Comparison of ENCODE assay signal across 14 cellular contexts in the genomic region with DNA sequence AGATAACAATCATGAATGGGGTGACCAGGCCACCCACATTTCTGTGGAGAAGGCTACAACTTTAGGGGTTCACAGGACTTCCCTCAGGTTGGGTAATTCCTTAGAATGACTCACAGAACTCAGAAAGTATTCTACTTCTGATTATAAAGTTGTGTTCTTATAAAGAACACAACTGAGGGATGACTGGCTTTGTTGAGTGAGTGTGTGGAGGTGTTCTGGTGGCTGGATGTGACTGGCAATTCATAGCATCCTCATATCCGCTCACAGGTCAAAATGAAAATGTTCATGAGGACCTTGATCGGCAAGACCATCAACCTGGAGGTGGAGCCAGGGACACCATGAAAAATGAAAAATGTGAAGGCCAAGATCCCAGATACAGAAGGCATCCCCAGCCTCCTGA.
DNase-seq lines count a peak whose midpoint lies in the region; ATAC-seq lines count a peak whose summit lies in the region.
"Had no signal": no experiment of that assay in that cellular context is flagged by ENCODE, and none has a peak within 500 bp of the region (broad histone marks: within the 10 kb centered on the region; RNA-seq: fewer than 3 reads in every experiment).

No MANE protein-coding gene starts in this region.

- no peak overlapping the region for H3K4me3 Mint-ChIP-seq in activated CD4-positive, alpha-beta T cell treated with anti-CD3 and anti-CD28 coated beads, Interleukin-2, amount 10 ng/mL, durations not matched to agents 24 days and 14 days
- no peak overlapping the region for H3K4me3 Mint-ChIP-seq in activated naive CD4-positive, alpha-beta T cell treated with anti-CD3 and anti-CD28 coated beads for 36 hours
- no peak overlapping the region for H3K4me3 Mint-ChIP-seq in T-helper 2 cell treated with Interferon-gamma antibody and Interleukin-4, amounts not matched to agents 5 μg/mL and 100 μg/mL, for 36 hours
- H3K4me3 Mint-ChIP-seq: CD4-positive, CD25-positive, alpha-beta regulatory T cell had no signal

- DNase-seq in activated CD4-positive, alpha-beta T cell treated with anti-CD3 and anti-CD28 coated beads, Interleukin-2, amount 10 ng/mL, durations not matched to agents 24 days and 14 days = no peak
- DNase-seq in activated CD4-positive, alpha-beta T cell treated with anti-CD3 and anti-CD28 coated beads for 4 hours = no peak
- no peak for DNase-seq in activated naive CD4-positive, alpha-beta T cell treated with anti-CD3 and anti-CD28 coated beads, Interleukin-2, amount 50 U/mL, for 72 hours (ENCODE audit: low spot score in 2 of 2)
- no peak for DNase-seq in activated naive CD4-positive, alpha-beta T cell treated with anti-CD3 and anti-CD28 coated beads for 36 hours
- DNase-seq in T-helper 2 cell treated with Interferon-gamma antibody and Interleukin-4, amounts not matched to agents 5 μg/mL and 100 μg/mL, for 36 hours (ENCODE audit: low spot score) = peak; percentile 15
- DNase-seq in NOMO-1 (lab: John Stamatoyannopoulos, UW; ENCODE audit: unreplicated experiment in 2 of 2) = no peak
- DNase-seq in NCI-H446 (lab: John Stamatoyannopoulos, UW) = no peak
- DNase-seq: ACHN; CD4-positive, CD25-positive, alpha-beta regulatory T cell; DMS53; GF-D8; GM23248 had no signal

- intact Hi-C loops in activated CD4-positive, alpha-beta T cell treated with anti-CD3 and anti-CD28 coated beads, Interleukin-2, amount 10 ng/mL, durations not matched to agents 24 days and 14 days (cut with micrococcal nuclease) = loop anchor here (1.0 kb wide), 1 partner anchor 97 kb away; no protein-coding TSS in a partner anchor
- intact Hi-C loops in activated naive CD4-positive, alpha-beta T cell treated with anti-CD3 and anti-CD28 coated beads for 36 hours (cut with micrococcal nuclease) = no loop called here

- peak overlapping the region; percentile 43 for H3K27ac Mint-ChIP-seq in activated CD4-positive, alpha-beta T cell treated with anti-CD3 and anti-CD28 coated beads, Interleukin-2, amount 10 ng/mL, durations not matched to agents 24 days and 14 days
- no peak overlapping the region for H3K27ac Mint-ChIP-seq in activated naive CD4-positive, alpha-beta T cell treated with anti-CD3 and anti-CD28 coated beads, Interleukin-2, amount 50 U/mL, for 72 hours
- H3K27ac Mint-ChIP-seq in activated naive CD4-positive, alpha-beta T cell treated with anti-CD3 and anti-CD28 coated beads for 36 hours = no peak overlapping the region
- H3K27ac Mint-ChIP-seq in T-helper 2 cell treated with Interferon-gamma antibody and Interleukin-4, amounts not matched to agents 5 μg/mL and 100 μg/mL, for 36 hours = no peak overlapping the region
- H3K27ac Mint-ChIP-seq: CD4-positive, CD25-positive, alpha-beta regulatory T cell had no signal

- peaks cover 6% of the 10 kb centered on the region for H3K4me1 Mint-ChIP-seq in activated CD4-positive, alpha-beta T cell treated with anti-CD3 and anti-CD28 coated beads, Interleukin-2, amount 10 ng/mL, durations not matched to agents 24 days and 14 days
- H3K4me1 Mint-ChIP-seq in activated naive CD4-positive, alpha-beta T cell treated with anti-CD3 and anti-CD28 coated beads for 36 hours (ENCODE audit: low read depth) = peaks cover 12% of the 10 kb centered on the region
- peaks cover 2% of the 10 kb centered on the region for H3K4me1 Mint-ChIP-seq in T-helper 2 cell treated with Interferon-gamma antibody and Interleukin-4, amounts not matched to agents 5 μg/mL and 100 μg/mL, for 36 hours (ENCODE audit: low read depth)

- H3K27me3 Mint-ChIP-seq in activated CD4-positive, alpha-beta T cell treated with anti-CD3 and anti-CD28 coated beads, Interleukin-2, amount 10 ng/mL, durations not matched to agents 24 days and 14 days = no peaks in the 10 kb centered on the region
- H3K27me3 Mint-ChIP-seq in activated naive CD4-positive, alpha-beta T cell treated with anti-CD3 and anti-CD28 coated beads for 36 hours (ENCODE audit: low read depth) = no peaks in the 10 kb centered on the region
- no peaks in the 10 kb centered on the region for H3K27me3 Mint-ChIP-seq in T-helper 2 cell treated with Interferon-gamma antibody and Interleukin-4, amounts not matched to agents 5 μg/mL and 100 μg/mL, for 36 hours (ENCODE audit: low read depth)

- H3K9me3 Mint-ChIP-seq in activated CD4-positive, alpha-beta T cell treated with anti-CD3 and anti-CD28 coated beads, Interleukin-2, amount 10 ng/mL, durations not matched to agents 24 days and 14 days = peaks cover 14% of the 10 kb centered on the region
- H3K9me3 Mint-ChIP-seq in activated naive CD4-positive, alpha-beta T cell treated with anti-CD3 and anti-CD28 coated beads, Interleukin-2, amount 50 U/mL, for 72 hours = peaks cover 19 to 31% of the 10 kb centered on the region in 2 donors
- peaks cover 31% of the 10 kb centered on the region for H3K9me3 Mint-ChIP-seq in activated naive CD4-positive, alpha-beta T cell treated with anti-CD3 and anti-CD28 coated beads for 36 hours
- H3K9me3 Mint-ChIP-seq in T-helper 2 cell treated with Interferon-gamma antibody and Interleukin-4, amounts not matched to agents 5 μg/mL and 100 μg/mL, for 36 hours = peaks cover 29% of the 10 kb centered on the region

- CTCF ChIA-PET in activated naive CD4-positive, alpha-beta T cell treated with anti-CD3 and anti-CD28 coated beads for 36 hours (lab: Charles Lee) = no interaction called here

- H3K36me3 Mint-ChIP-seq in activated CD4-positive, alpha-beta T cell treated with anti-CD3 and anti-CD28 coated beads, Interleukin-2, amount 10 ng/mL, durations not matched to agents 24 days and 14 days (ENCODE audit: low read depth) = peaks cover 11% of the 10 kb centered on the region
- peaks cover 12 to 30% of the 10 kb centered on the region in 2 donors for H3K36me3 Mint-ChIP-seq in activated naive CD4-positive, alpha-beta T cell treated with anti-CD3 and anti-CD28 coated beads, Interleukin-2, amount 50 U/mL, for 72 hours
- H3K36me3 Mint-ChIP-seq in activated naive CD4-positive, alpha-beta T cell treated with anti-CD3 and anti-CD28 coated beads for 36 hours (ENCODE audit: low read depth) = peaks cover 6% of the 10 kb centered on the region
- peaks cover 22% of the 10 kb centered on the region for H3K36me3 Mint-ChIP-seq in T-helper 2 cell treated with Interferon-gamma antibody and Interleukin-4, amounts not matched to agents 5 μg/mL and 100 μg/mL, for 36 hours (ENCODE audit: low read depth)

- ATAC-seq in activated naive CD4-positive, alpha-beta T cell treated with anti-CD3 and anti-CD28 coated beads, Interleukin-2, amount 50 U/mL, for 72 hours = peak; percentile 72 to 94
- ATAC-seq: HCT116, HepG2 had no signal
